Comparison of ENCODE assay signal across 17 cellular contexts in genomic region chr11:86497310-86497709, GRCh38.
A peak's percentile ranks its signal among the peaks of the same experiment; 100 is the strongest.
DNase-seq lines count a peak whose midpoint lies in the region; ATAC-seq and TF ChIP-seq lines count a peak whose summit lies in the region.
"Had no signal": no experiment of that assay in that cellular context is flagged by ENCODE, and none has a peak within 500 bp of the region (broad histone marks: within the 10 kb centered on the region; RNA-seq: fewer than 3 reads in every experiment).

No MANE protein-coding gene starts in this region.

- H3K27me3 Mint-ChIP-seq in activated naive CD8-positive, alpha-beta T cell treated with anti-CD3 and anti-CD28 coated beads, Interleukin-2, amount 50 U/mL, for 24 hours = peaks cover 7% of the 10 kb centered on the region
- peaks cover 8 to 13% (median 10%) of the 10 kb centered on the region in 3 donors for H3K27me3 Mint-ChIP-seq in immature natural killer cell (ENCODE audit: low read depth in 3 of 3)
- H3K27me3 Mint-ChIP-seq: B cell; stimulated activated naive B cell treated with anti-CD40 and anti-IgM and Interleukin-4, amounts not matched to agents 10 μg/mL and 1 μg/mL and 100 μg/mL, for 72 hours had no signal

- peaks cover 7% of the 10 kb centered on the region for H3K4me1 Mint-ChIP-seq in activated naive CD8-positive, alpha-beta T cell treated with anti-CD3 and anti-CD28 coated beads, Interleukin-2, amount 50 U/mL, for 24 hours
- H3K4me1 Mint-ChIP-seq in immature natural killer cell = peaks cover 6 to 20% of the 10 kb centered on the region in 2 donors
- H3K4me1 Mint-ChIP-seq: B cell; stimulated activated naive B cell treated with anti-CD40 and anti-IgM and Interleukin-4, amounts not matched to agents 10 μg/mL and 1 μg/mL and 100 μg/mL, for 72 hours had no signal

- TF ChIP-seq CTCF in epithelial cell of proximal tubule (conservative IDR thresholded peaks at IDR 0.05; ENCODE audit: low read depth, low read length) (no peak), omental fat pad (IDR thresholded peaks at IDR 0.05) (no peak)

- in situ Hi-C loops in Caki2 (cut with HindIII; ENCODE audit: low pct_unique_long_range_greater_than_20kb, low sequenced_read_pairs) = no loop called here

- no peaks in the 10 kb centered on the region for H3K36me3 Mint-ChIP-seq in activated naive CD8-positive, alpha-beta T cell treated with anti-CD3 and anti-CD28 coated beads, Interleukin-2, amount 50 U/mL, for 24 hours (ENCODE audit: low read depth)
- H3K36me3 Mint-ChIP-seq in immature natural killer cell = peaks cover 0 to 4% (median 0%) of the 10 kb centered on the region in 3 donors
- H3K36me3 Mint-ChIP-seq: stimulated activated naive B cell treated with anti-CD40 and anti-IgM and Interleukin-4, amounts not matched to agents 10 μg/mL and 1 μg/mL and 100 μg/mL, for 72 hours had no signal

- no peak overlapping the region for H3K4me3 ChIP-seq in epithelial cell of proximal tubule (ENCODE audit: low read depth, low read length)
- H3K4me3 ChIP-seq: adrenal gland, SJSA1, skin epidermis had no signal

- no peak overlapping the region for H3K4me3 Mint-ChIP-seq in activated naive CD8-positive, alpha-beta T cell treated with anti-CD3 and anti-CD28 coated beads, Interleukin-2, amount 50 U/mL, for 24 hours
- H3K4me3 Mint-ChIP-seq in immature natural killer cell = peak overlapping the region in 1 of 5 donors; percentile 11
- H3K4me3 Mint-ChIP-seq: activated T-cell treated with anti-CD3 and anti-CD28 coated beads, Interleukin-2, amount 50 U/mL, for 4 hours; B cell; stimulated activated naive B cell treated with anti-CD40 and anti-IgM and Interleukin-4, amounts not matched to agents 10 μg/mL and 1 μg/mL and 100 μg/mL, for 72 hours had no signal

- DNase-seq in Caki2 (ENCODE audit: low read depth) (peak; percentile 67), RPMI7951 (ENCODE audit: low read depth) (peak; percentile 86), epithelial cell of proximal tubule (ENCODE audit: low read depth) (peak; percentile 68), omental fat pad (ENCODE audit: low spot score) (no peak), NCI-H146 (lab: John Stamatoyannopoulos, UW) (no peak), left lobe of liver (ENCODE audit: low spot score) (no peak), immature natural killer cell (no peak)
- no peak for DNase-seq in activated naive CD8-positive, alpha-beta T cell treated with anti-CD3 and anti-CD28 coated beads, Interleukin-2, amount 50 U/mL, for 24 hours
- DNase-seq: activated CD4-positive, alpha-beta T cell treated with anti-CD3 and anti-CD28 coated beads, Interleukin-2, amount 50 U/mL, for 4 hours; activated T-cell treated with anti-CD3 and anti-CD28 coated beads, Interleukin-2, amount 50 U/mL, for 4 hours; adrenal gland; DMS 273 treated with DMSO at 0.1 percent for 48 hours; NCI-H1092 treated with DMSO at 0.1 percent for 48 hours; stimulated activated naive B cell treated with anti-CD40 and anti-IgM and Interleukin-4, amounts not matched to agents 10 μg/mL and 1 μg/mL and 100 μg/mL, for 72 hours had no signal

- ATAC-seq in omental fat pad (ENCODE audit: low FRiP score) (peak; percentile 38), left lobe of liver (no peak)
- no peak for ATAC-seq in activated naive CD8-positive, alpha-beta T cell treated with anti-CD3 and anti-CD28 coated beads, Interleukin-2, amount 50 U/mL, for 24 hours
- ATAC-seq: stimulated activated naive B cell treated with anti-CD40 and anti-IgM and Interleukin-4, amounts not matched to agents 10 μg/mL and 1 μg/mL and 100 μg/mL, for 72 hours had no signal

- no peaks in the 10 kb centered on the region for H3K9me3 Mint-ChIP-seq in activated naive CD8-positive, alpha-beta T cell treated with anti-CD3 and anti-CD28 coated beads, Interleukin-2, amount 50 U/mL, for 24 hours
- peaks cover 0 to 3% (median 0%) of the 10 kb centered on the region in 6 donors for H3K9me3 Mint-ChIP-seq in immature natural killer cell
- H3K9me3 Mint-ChIP-seq: activated T-cell treated with anti-CD3 and anti-CD28 coated beads, Interleukin-2, amount 50 U/mL, for 4 hours; stimulated activated naive B cell treated with anti-CD40 and anti-IgM and Interleukin-4, amounts not matched to agents 10 μg/mL and 1 μg/mL and 100 μg/mL, for 72 hours had no signal

- H3K27ac Mint-ChIP-seq in activated naive CD8-positive, alpha-beta T cell treated with anti-CD3 and anti-CD28 coated beads, Interleukin-2, amount 50 U/mL, for 24 hours = no peak overlapping the region
- H3K27ac Mint-ChIP-seq in immature natural killer cell = no peak overlapping the region
- H3K27ac Mint-ChIP-seq: B cell; stimulated activated naive B cell treated with anti-CD40 and anti-IgM and Interleukin-4, amounts not matched to agents 10 μg/mL and 1 μg/mL and 100 μg/mL, for 72 hours had no signal

Comparison
In these comparisons a context has a peak if more than half of its experiments do, and no peak if none do; other contexts are left out.
1. DNase-seq: peak in Caki2 (single experiment), RPMI7951 (single experiment) and epithelial cell of proximal tubule (single experiment); none in omental fat pad (single experiment), NCI-H146 (single experiment), activated naive CD8-positive, alpha-beta T cell treated with anti-CD3 and anti-CD28 coated beads, Interleukin-2, amount 50 U/mL, for 24 hours (single experiment), left lobe of liver (single experiment) and immature natural killer cell (0 of 3).